Comparison of ENCODE assay signal across 1 cellular context in the genomic region with DNA sequence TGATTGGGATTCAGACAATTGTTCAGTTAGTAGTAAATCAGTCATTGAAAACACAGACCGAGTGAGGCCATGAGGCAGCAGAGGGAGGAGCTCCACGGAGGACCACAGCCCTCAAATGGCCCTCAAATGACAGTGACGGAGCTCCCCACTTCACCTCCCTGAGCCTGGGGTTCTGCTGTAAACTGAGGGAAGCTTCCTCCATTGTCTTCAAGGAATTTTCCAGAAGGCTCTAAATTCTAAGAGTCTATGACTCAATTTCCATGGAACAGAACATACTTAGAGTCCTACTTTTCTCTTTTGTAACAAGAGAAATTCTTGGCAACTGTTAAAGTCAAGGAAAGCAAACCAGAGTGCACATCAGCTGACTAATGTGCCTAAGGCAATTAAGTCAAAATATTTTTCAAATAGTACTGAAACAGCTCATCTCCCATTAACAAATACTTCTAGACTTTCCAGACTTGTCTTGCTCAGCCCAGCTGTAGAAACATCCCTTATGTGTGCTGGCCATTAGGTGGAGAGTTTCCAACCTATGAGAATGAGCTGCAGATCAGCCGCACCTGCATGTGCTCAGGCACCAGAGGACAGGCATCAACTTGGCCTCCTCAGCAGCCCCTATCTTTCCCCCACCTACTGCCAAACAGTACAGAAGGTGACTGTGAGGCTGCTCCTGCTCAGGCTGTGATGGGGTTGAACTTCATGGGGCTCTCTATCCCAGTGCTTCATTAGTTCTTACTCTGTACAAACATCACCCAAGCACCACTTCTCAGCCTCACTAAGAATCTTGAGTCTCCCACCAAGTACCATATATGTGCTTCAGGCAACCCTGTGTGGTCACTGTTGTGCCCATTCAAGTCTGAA.
TF ChIP-seq lines count a peak whose summit lies in the region.

No MANE protein-coding gene starts in this region.

TF ChIP-seq in SK-N-SH, 30 proteins besides CTCF, POLR2A, EP300 and RAD21 (continued from another document):
- TF ChIP-seq MAX (IDR thresholded peaks at IDR 0.05; ENCODE audit: low read depth): peak; percentile 72
- peak; percentile 36; the same call in 1 of the 2 replicates for TF ChIP-seq MEF2A (IDR thresholded peaks at IDR 0.05; ENCODE audit: borderline replicate concordance, low read depth)
- peak; percentile 74; the same call in 1 of the 2 replicates for TF ChIP-seq RXRA (IDR thresholded peaks at IDR 0.05; ENCODE audit: borderline replicate concordance, low read depth)
- peak; percentile 98 for TF ChIP-seq TCF12 (IDR thresholded peaks at IDR 0.05)
- 0 out of 2 replicates have a peak, but pooled peaks have one; percentile 6 for TF ChIP-seq SMC3 (IDR thresholded peaks at IDR 0.05; ENCODE audit: low read depth, low read length)
- TF ChIP-seq PBX3 (IDR thresholded peaks at IDR 0.05): peak; percentile 98
- TF ChIP-seq CHD2 (IDR thresholded peaks at IDR 0.05; ENCODE audit: low read length, partially characterized antibody): no peak
- peak; percentile 47; the same call in 1 of the 2 replicates for TF ChIP-seq YY1 (IDR thresholded peaks at IDR 0.05; ENCODE audit: low read depth)
- 0 out of 2 replicates have a peak, but pooled peaks have one; percentile 73 for TF ChIP-seq SIN3A (IDR thresholded peaks at IDR 0.05; ENCODE audit: borderline replicate concordance, low read depth, low read length)
- TF ChIP-seq FOSL2 (IDR thresholded peaks at IDR 0.05; ENCODE audit: borderline replicate concordance, low read depth): peak; percentile 94
- TF ChIP-seq NFIC (IDR thresholded peaks at IDR 0.05; ENCODE audit: borderline replicate concordance): peak; percentile 97
- peak; percentile 94 for TF ChIP-seq TEAD4 (IDR thresholded peaks at IDR 0.05; ENCODE audit: borderline replicate concordance, insufficient read depth)
- no peak; the same call in 1 of the 2 replicates for TF ChIP-seq ELF1 (IDR thresholded peaks at IDR 0.05)
- peak; percentile 77 for TF ChIP-seq USF1 (IDR thresholded peaks at IDR 0.05; ENCODE audit: borderline replicate concordance, low read depth)
- peak; percentile 87; the same call in 1 of the 2 replicates for TF ChIP-seq POLR2AphosphoS5 (IDR thresholded peaks at IDR 0.05; ENCODE audit: low read depth, low read length)
- no peak for TF ChIP-seq FOXJ3 (CRISPR knock-in tag; IDR thresholded peaks at IDR 0.05)
